In the genomic region with DNA sequence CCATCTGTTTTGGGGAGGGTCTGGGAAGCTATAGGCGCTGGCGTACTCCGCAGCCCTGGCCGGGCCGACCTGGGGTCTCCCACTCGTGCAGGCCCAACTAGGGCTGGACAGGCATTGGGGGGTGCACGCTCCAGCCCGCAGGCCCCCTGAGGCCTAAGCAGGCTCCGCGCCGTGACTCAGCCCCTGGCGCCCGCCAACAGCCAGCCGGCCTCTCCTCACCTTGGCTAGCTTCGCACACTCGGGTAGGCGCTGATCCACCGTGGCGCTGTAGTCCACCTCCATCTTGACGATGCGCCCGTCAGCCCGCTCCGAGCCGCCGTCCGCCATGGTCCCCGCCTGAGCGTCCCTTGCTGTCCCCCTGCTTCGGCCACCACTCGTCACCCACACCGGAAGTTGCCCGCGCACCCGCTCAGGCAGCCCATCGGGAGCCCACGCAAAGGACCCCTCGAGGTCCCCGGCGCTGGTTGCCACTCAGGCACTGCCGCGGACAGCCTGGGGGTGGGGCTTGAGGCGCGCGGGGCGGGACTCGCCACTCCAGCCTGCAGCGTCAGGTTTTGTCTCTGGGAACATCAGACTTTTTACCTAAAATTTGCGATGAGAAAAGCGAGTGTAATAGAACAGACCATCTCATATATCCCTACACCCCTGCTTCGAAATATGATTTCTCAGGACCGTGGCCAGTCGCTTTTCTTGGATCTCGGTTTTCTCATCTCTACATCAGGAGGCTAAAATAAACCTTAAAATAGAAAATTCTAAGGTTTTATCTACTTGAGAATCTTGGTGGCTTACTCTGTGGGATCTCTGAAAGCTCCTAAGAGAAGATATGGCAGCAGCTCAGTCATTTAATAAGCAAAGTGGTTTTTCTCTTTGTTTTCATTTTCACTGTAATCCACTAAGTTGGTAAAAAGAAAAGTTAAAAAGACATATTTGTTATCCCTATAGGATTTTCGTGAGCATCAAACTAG, we compare ENCODE assay signal across 8 cellular contexts. TPM values are rescaled to one million over a fixed set of nuclear protein-coding genes. Genes with fewer than 3 reads are reported as not detected.
DNase-seq lines count a peak whose midpoint lies in the region; ATAC-seq and TF ChIP-seq lines count a peak whose summit lies in the region.

Gene PSMD12 (minus strand): TSS at position 385 of the 965 bp plus-strand sequence. CDS start 58 bp downstream, at position 327.

- H3K9me3 Mint-ChIP-seq in activated T-cell treated with anti-CD3 and anti-CD28 coated beads, Interleukin-2, amount 50 U/mL, for 24 hours, result no peaks in the 10 kb centered on the region

- H3K4me1 Mint-ChIP-seq in activated T-cell treated with anti-CD3 and anti-CD28 coated beads, Interleukin-2, amount 50 U/mL, for 24 hours (ENCODE audit: low read depth), result peaks cover 49% of the 10 kb centered on the region

- intact Hi-C loops in PC-3 (cut with micrococcal nuclease), result loop anchor here (5.0 kb wide), 1 partner anchor 119 kb away; the partner anchor contains the start of gene HELZ

- CTCF ChIA-PET in PC-3 (lab: Charles Lee), result interaction anchor here (0.6 kb wide), 2 partner anchors 75 to 107 kb away, joined by 4 to 5 read pairs; no protein-coding TSS in a partner anchor

- H4K20me1 ChIP-seq in PC-3 (ENCODE audit: low read length), result peaks cover 42% of the 10 kb centered on the region

- H3K9ac ChIP-seq in PC-3 (ENCODE audit: low read length) (peak within 1 kb of the TSS; percentile 97), muscle layer of colon (ENCODE audit: low read length) (peak within 1 kb of the TSS; percentile 96)

- WGBS in esophagus, 2 donors, result 1% methylated on average over 50 to 55 of the region's 55 CpGs

- no peak for TF ChIP-seq CTCF in PC-3 (conservative IDR thresholded peaks at IDR 0.05; ENCODE audit: low read depth, low read length)

- ATAC-seq in GM21576 (IDR thresholded peaks at IDR 0.05; ENCODE audit: unreplicated experiment), result peak; percentile 87
- ATAC-seq in PC-3, result peak; percentile 89

- H2AFZ ChIP-seq in PC-3 (ENCODE audit: low read length), result peak within 1 kb of the TSS; percentile 95

- no peaks in the 10 kb centered on the region for H3K27me3 Mint-ChIP-seq in activated T-cell treated with anti-CD3 and anti-CD28 coated beads, Interleukin-2, amount 50 U/mL, for 24 hours

- H3K27me3 ChIP-seq in PC-3 (ENCODE audit: low read length), result no peaks in the 10 kb centered on the region
- H3K27me3 ChIP-seq in esophagus (ENCODE audit: control insufficient read depth in 1 of 2, insufficient read depth in 2 of 2, low read length in 2 of 2), result no peaks in the 10 kb centered on the region
- no peaks in the 10 kb centered on the region for H3K27me3 ChIP-seq in muscle layer of colon (ENCODE audit: control insufficient read depth in 1 of 2, insufficient read depth in 2 of 2, low read length in 2 of 2)

- POLR2A ChIA-PET in PC-3 (lab: Charles Lee; ENCODE audit: unreplicated experiment), result interaction anchor here (0.6 kb wide), 1 partner anchor 249 kb away, joined by 5 read pairs; no protein-coding TSS in a partner anchor

- H3K4me3 ChIP-seq in Jurkat, Clone E6-1 (ENCODE audit: low read length), result peak within 1 kb of the TSS; percentile 99
- H3K4me3 ChIP-seq in PC-3 (ENCODE audit: low read length), result peak within 1 kb of the TSS; percentile 87
- peak within 1 kb of the TSS; percentile 86 to 98 for H3K4me3 ChIP-seq in esophagus (ENCODE audit: low read depth in 1 of 2, low read length in 2 of 2)
- H3K4me3 ChIP-seq in muscle layer of colon (ENCODE audit: low read depth in 1 of 2, low read length in 2 of 2), result peak within 1 kb of the TSS; percentile 87 to 99

- peak within 1 kb of the TSS; percentile 99 for H3K27ac Mint-ChIP-seq in activated T-cell treated with anti-CD3 and anti-CD28 coated beads, Interleukin-2, amount 50 U/mL, for 24 hours

- H3K4me1 ChIP-seq in PC-3 (ENCODE audit: insufficient read depth, low read length) (peaks cover 33% of the 10 kb centered on the region), esophagus (ENCODE audit: control insufficient read depth in 2 of 2, insufficient read depth in 2 of 2, low read length in 1 of 2) (peaks cover 0 to 7% of the 10 kb centered on the region in 2 donors), muscle layer of colon (ENCODE audit: insufficient read depth, low read length) (peaks cover 17% of the 10 kb centered on the region)

- peak within 1 kb of the TSS; percentile 91 for H3K4me3 Mint-ChIP-seq in activated T-cell treated with anti-CD3 and anti-CD28 coated beads, Interleukin-2, amount 50 U/mL, for 24 hours

- H3F3A ChIP-seq in PC-3 (ENCODE audit: low read length, unreplicated experiment), result no peaks in the 10 kb centered on the region

- H3K9me3 ChIP-seq in PC-3 (ENCODE audit: low read length) (no peaks in the 10 kb centered on the region), esophagus (ENCODE audit: control insufficient read depth in 2 of 2, insufficient read depth in 1 of 2, low read depth in 1 of 2, low read length in 1 of 2) (no peaks in the 10 kb centered on the region), muscle layer of colon (ENCODE audit: low read length) (no peaks in the 10 kb centered on the region)

- H3K27ac ChIP-seq in PC-3 (ENCODE audit: low read length) (peak within 1 kb of the TSS; percentile 81), esophagus (ENCODE audit: low read depth in 2 of 2, low read length in 1 of 2) (peak within 1 kb of the TSS; percentile 85 to 93), muscle layer of colon (ENCODE audit: low read depth, low read length) (peak within 1 kb of the TSS; percentile 96)

- H3K79me2 ChIP-seq in PC-3 (ENCODE audit: low read length), result peaks cover 54% of the 10 kb centered on the region

- H3K4me2 ChIP-seq in PC-3 (ENCODE audit: low read length), result peak within 1 kb of the TSS; percentile 99

- H3K36me3 ChIP-seq in PC-3 (ENCODE audit: low read depth, low read length) (peaks cover 27% of the 10 kb centered on the region), esophagus (ENCODE audit: control insufficient read depth in 2 of 2, insufficient read depth in 2 of 2, low read length in 1 of 2) (peaks cover 0 to 2% of the 10 kb centered on the region in 2 donors), muscle layer of colon (ENCODE audit: insufficient read depth, low read length) (no peaks in the 10 kb centered on the region)

- TSS peak; percentile 88 for BruUV-seq in PC-3 (replicated peaks; lab: Mats Ljungman, UMichigan)

- DNase-seq in DMS53 (lab: John Stamatoyannopoulos, UW) (peak; percentile 96), PC-3 (peak; percentile 95)
- peak; percentile 82 for DNase-seq in Jurkat, Clone E6-1 (ENCODE audit: low read depth, low spot score)
- peak; percentile 98 for DNase-seq in activated T-cell treated with anti-CD3 and anti-CD28 coated beads, Interleukin-2, amount 50 U/mL, for 24 hours
- DNase-seq in stimulated activated CD8-positive, alpha-beta memory T cell treated with anti-CD3 and anti-CD28 coated beads, Interleukin-7, amount 100 ng/mL, for 24 hours (ENCODE audit: low read depth), result peak; percentile 91

- peaks cover 47% of the 10 kb centered on the region for H3K36me3 Mint-ChIP-seq in activated T-cell treated with anti-CD3 and anti-CD28 coated beads, Interleukin-2, amount 50 U/mL, for 24 hours (ENCODE audit: low read depth)

- H3K9me2 ChIP-seq in PC-3 (replicated peaks; ENCODE audit: low read length), result no peaks in the 10 kb centered on the region

RNA-seq across cellular contexts. Expression of gene PSMD12, which starts in this region (rescaled TPM):
- 56.1 TPM for polyA plus RNA-seq in Jurkat, Clone E6-1 (2012; ENCODE audit: insufficient read depth, insufficient read length)
- 60.0 and 68.8 TPM in 2 replicates for total RNA-seq in PC-3 (2014; rRNA removed)
- polyA plus RNA-seq in esophagus, result 10 to 100 TPM; 20.3 to 28.7 TPM

Comparison
In these comparisons a context has a peak if more than half of its experiments do, and no peak if none do; other contexts are left out.
1. Peak in every context shown above with its lines: DNase-seq, ATAC-seq, H3K4me3 ChIP-seq and H3K27ac ChIP-seq.